ENCODE assay signal across 10 cellular contexts in the genomic region with DNA sequence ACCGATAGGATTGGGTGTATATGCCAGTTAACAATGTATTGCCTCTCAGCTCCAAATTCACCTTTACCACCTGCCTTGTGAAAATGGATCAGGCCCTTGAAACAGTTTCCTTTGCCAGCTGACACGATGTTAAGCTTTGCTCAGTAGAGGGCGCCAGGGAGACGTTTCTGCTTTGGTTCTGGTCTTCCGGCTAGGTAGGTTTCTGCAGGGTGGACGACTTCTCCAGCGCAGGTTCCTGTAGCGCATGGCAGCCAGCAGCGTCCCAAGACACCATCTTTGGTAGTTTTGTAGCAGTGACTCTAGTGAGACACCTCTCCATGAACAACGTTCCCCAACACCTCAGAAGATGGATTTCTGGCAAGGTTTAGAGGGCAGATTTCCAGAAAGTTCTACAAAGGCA. TPM values are rescaled to one million over a fixed set of nuclear protein-coding genes. Genes with fewer than 3 reads are reported as not detected.
DNase-seq lines count a peak whose midpoint lies in the region; ATAC-seq, FAIRE-seq and TF ChIP-seq lines count a peak whose summit lies in the region.
"Had no signal": no experiment of that assay in that cellular context is flagged by ENCODE, and none has a peak within 500 bp of the region (broad histone marks: within the 10 kb centered on the region; RNA-seq: fewer than 3 reads in every experiment).

No MANE protein-coding gene starts in this region.

- H3K4me2 ChIP-seq in endothelial cell of umbilical vein (ENCODE audit: insufficient read depth, low read length), result no peak overlapping the region

- FAIRE-seq in D721Med (lab: Jason Lieb, UNC) (no peak), endothelial cell of umbilical vein (lab: Jason Lieb, UNC) (no peak)

- no peak overlapping the region for H2AFZ ChIP-seq in endothelial cell of umbilical vein (ENCODE audit: low read depth, low read length)

- TF ChIP-seq CTCF in 22Rv1 (IDR thresholded peaks at IDR 0.05), result peak; percentile 74
- TF ChIP-seq CTCF in D721Med (IDR thresholded peaks at IDR 0.05; ENCODE audit: insufficient read depth, missing control alignments), result peak; percentile 31
- TF ChIP-seq CTCF in NB4 (IDR thresholded peaks at IDR 0.05; ENCODE audit: low read depth, low read length), result peak; percentile 69
- TF ChIP-seq CTCF in endothelial cell of umbilical vein (IDR thresholded peaks at IDR 0.05; ENCODE audit: extremely low read depth in 1 of 2, insufficient read depth in 1 of 2, low read depth in 1 of 2, low read length in 2 of 2), result peak; percentile 41 to 44

- DNase-seq in D721Med (ENCODE audit: insufficient read length, low spot score) (no peak), NB4 (ENCODE audit: low read depth) (peak; percentile 40), endothelial cell of umbilical vein (ENCODE audit: low read depth, low spot score) (no peak), immature natural killer cell (no peak), mucosa of gallbladder (ENCODE audit: low spot score) (no peak)
- DNase-seq in effector CD4-positive, alpha-beta T cell, result no peak
- DNase-seq: amniotic stem cell, left ventricle myocardium superior had no signal

- no peaks in the 10 kb centered on the region for H3K79me2 ChIP-seq in endothelial cell of umbilical vein (ENCODE audit: control insufficient read depth, insufficient read depth, low read length)

- peaks cover 0 to 4% (median 0%) of the 10 kb centered on the region in 3 donors for H3K36me3 Mint-ChIP-seq in immature natural killer cell

- no peak for TF ChIP-seq POLR2A in NB4 (IDR thresholded peaks at IDR 0.05; ENCODE audit: extremely low read depth, insufficient read length)
- TF ChIP-seq POLR2A in endothelial cell of umbilical vein (IDR thresholded peaks at IDR 0.05; ENCODE audit: low read depth, low read length), result no peak

- H3K27me3 ChIP-seq in endothelial cell of umbilical vein (ENCODE audit: control insufficient read depth in 2 of 2, insufficient read depth in 2 of 2, low read length in 2 of 2), result no peaks in the 10 kb centered on the region

- intact Hi-C loops in endothelial cell of umbilical vein (cut with micrococcal nuclease), result no loop called here

- no peak overlapping the region for H3K27ac Mint-ChIP-seq in immature natural killer cell

- H3K9me1 ChIP-seq in endothelial cell of umbilical vein (replicated peaks; ENCODE audit: control insufficient read depth, extremely low read depth, insufficient read depth, low read length), result no peaks in the 10 kb centered on the region

- no peaks in the 10 kb centered on the region for H3K36me3 ChIP-seq in endothelial cell of umbilical vein (ENCODE audit: control insufficient read depth in 2 of 2, extremely low read depth in 1 of 2, insufficient read depth in 2 of 2, low read length in 2 of 2)

- no peak overlapping the region for H3K9ac ChIP-seq in endothelial cell of umbilical vein (replicated peaks; ENCODE audit: extremely low read depth, insufficient read depth, low read length)

- ATAC-seq in HG03139 (IDR thresholded peaks at IDR 0.05; ENCODE audit: unreplicated experiment), result no peak
- ATAC-seq: left ventricle myocardium superior had no signal

- H3K9me3 Mint-ChIP-seq in immature natural killer cell, result no peaks in the 10 kb centered on the region

- POLR2A ChIA-PET in endothelial cell of umbilical vein (lab: Charles Lee), result no interaction called here

- no peaks in the 10 kb centered on the region for H4K20me1 ChIP-seq in endothelial cell of umbilical vein (replicated peaks; ENCODE audit: control insufficient read depth, extremely low read depth, insufficient read depth, low read length)

- H3K27ac ChIP-seq in 22Rv1 (no peak overlapping the region), endothelial cell of umbilical vein (ENCODE audit: insufficient read depth, low read depth, low read length) (no peak overlapping the region)

- H3K4me3 ChIP-seq in NB4 (ENCODE audit: low read depth, low read length) (no peak overlapping the region), endothelial cell of umbilical vein (replicated peaks in 1 of 3; ENCODE audit: insufficient read depth in 1 of 3, low read depth in 1 of 3, low read length in 3 of 3) (no peak overlapping the region)

- no peaks in the 10 kb centered on the region for H3K4me1 Mint-ChIP-seq in immature natural killer cell

- no peak overlapping the region for H3K4me3 Mint-ChIP-seq in immature natural killer cell

- peaks cover 1 to 6% (median 2%) of the 10 kb centered on the region in 3 donors for H3K27me3 Mint-ChIP-seq in immature natural killer cell (ENCODE audit: low read depth in 3 of 3)

- no peaks in the 10 kb centered on the region for H3K4me1 ChIP-seq in endothelial cell of umbilical vein (ENCODE audit: control insufficient read depth, extremely low read depth, insufficient read depth, low read length)

- CTCF ChIA-PET in endothelial cell of umbilical vein (lab: Charles Lee), result interaction anchor here (0.6 to 1.3 kb wide), 4 partner anchors 11 to 360 kb away, joined by 3 to 4 read pairs (median 3); no protein-coding TSS in a partner anchor

- no peaks in the 10 kb centered on the region for H3K9me3 ChIP-seq in endothelial cell of umbilical vein (replicated peaks; ENCODE audit: control insufficient read depth, insufficient read depth, low read length)

- dilution Hi-C loops in endothelial cell of umbilical vein (cut with MboI; ENCODE audit: extremely low pct_ligation_motif_present, low sequenced_read_pairs), result no loop called here

- BruUV-seq in endothelial cell of umbilical vein (replicated peaks; lab: Mats Ljungman, UMichigan), result no TSS peak

TF ChIP-seq in endothelial cell of umbilical vein, 7 proteins besides CTCF, POLR2A, EP300 and RAD21:
- TF ChIP-seq POLR2AphosphoS5 (IDR thresholded peaks at IDR 0.05; ENCODE audit: insufficient read depth, low read depth, low read length) (no peak), FOS (IDR thresholded peaks at IDR 0.05; ENCODE audit: borderline replicate concordance, insufficient read depth, low read length) (no peak), EZH2 (IDR thresholded peaks at IDR 0.05; ENCODE audit: borderline replicate concordance, low read depth, low read length, severe bottlenecking) (no peak), MYC (IDR thresholded peaks at IDR 0.05; ENCODE audit: low read depth, low read length) (no peak), JUN (IDR thresholded peaks at IDR 0.05; ENCODE audit: borderline replicate concordance, insufficient read depth, insufficient read length, low read depth) (no peak)
- TF ChIP-seq, protein P1, sequence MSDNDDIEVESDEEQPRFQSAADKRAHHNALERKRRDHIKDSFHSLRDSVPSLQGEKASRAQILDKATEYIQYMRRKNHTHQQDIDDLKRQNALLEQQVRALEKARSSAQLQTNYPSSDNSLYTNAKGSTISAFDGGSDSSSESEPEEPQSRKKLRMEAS (IDR thresholded peaks at IDR 0.05; ENCODE audit: insufficient read depth, insufficient read length), result no peak
TF ChIP-seq in endothelial cell of umbilical vein: peak in this region for 0.

RNA-seq across cellular contexts. Expression of a gene that starts 24.0 kb away (rescaled TPM):
- total RNA-seq in endothelial cell of umbilical vein, result 13.7 and 28.6 TPM in 2 replicates
- polyA plus RNA-seq in endothelial cell of umbilical vein, result 6.8 and 16.1 TPM in 2 replicates
- polyA plus RNA-seq in endothelial cell of umbilical vein (2011; cell fraction: cytosol; rRNA removed), result 0.49 and 1.5 TPM in 2 replicates
- 3.3 and 4.1 TPM in 2 replicates for polyA plus RNA-seq in endothelial cell of umbilical vein (2011; cell fraction: nucleus; rRNA removed)
- polyA plus RNA-seq in endothelial cell of umbilical vein (2012), result 0.99 and 6.3 TPM in 2 replicates
- 0.57 TPM in 1 of 2 replicates, not detected in the other for polyA minus RNA-seq in endothelial cell of umbilical vein
- polyA minus RNA-seq in endothelial cell of umbilical vein (2011; cell fraction: cytosol; rRNA and poly(A)+ RNA removed), result not detected
- polyA minus RNA-seq in endothelial cell of umbilical vein (2011; cell fraction: nucleus; rRNA and poly(A)+ RNA removed), result 0.91 and 1.1 TPM in 2 replicates
- polyA plus RNA-seq in immature natural killer cell, result 1 to 10 TPM in 2 of 3 donors, under 1 TPM in 1; 0.61 to 2.9 (median 2.2) TPM
- total RNA-seq in mucosa of gallbladder, result 2.3 TPM

RNA-seq across cellular contexts. Expression of a gene that starts 32.2 kb away (rescaled TPM):
- total RNA-seq in endothelial cell of umbilical vein (50.1 and 57.0 TPM in 2 replicates), mucosa of gallbladder (86.3 TPM)
- polyA plus RNA-seq in endothelial cell of umbilical vein (35.8 and 37.6 TPM in 2 replicates), immature natural killer cell (10 to 100 TPM; 28.6 to 66.8 (median 29.4) TPM)
- polyA plus RNA-seq in endothelial cell of umbilical vein (2011; cell fraction: cytosol; rRNA removed), result 18.3 and 22.9 TPM in 2 replicates
- 59.1 and 61.0 TPM in 2 replicates for polyA plus RNA-seq in endothelial cell of umbilical vein (2011; cell fraction: nucleus; rRNA removed)
- polyA plus RNA-seq in endothelial cell of umbilical vein (2012), result 24.1 and 26.7 TPM in 2 replicates
- 22.3 and 26.8 TPM in 2 replicates for polyA minus RNA-seq in endothelial cell of umbilical vein
- polyA minus RNA-seq in endothelial cell of umbilical vein (2011; cell fraction: cytosol; rRNA and poly(A)+ RNA removed), result 11.0 TPM
- polyA minus RNA-seq in endothelial cell of umbilical vein (2011; cell fraction: nucleus; rRNA and poly(A)+ RNA removed), result 17.9 and 18.7 TPM in 2 replicates
